Comparison of ENCODE assay signal across 31 cellular contexts in genomic region chr5:1188464-1188863, GRCh38. TPM values are rescaled to one million over a fixed set of nuclear protein-coding genes. Genes with fewer than 3 reads are reported as not detected.
"Had no signal": no experiment of that assay in that cellular context is flagged by ENCODE, and none has a peak within 500 bp of the region (broad histone marks: within the 10 kb centered on the region; RNA-seq: fewer than 3 reads in every experiment).

No MANE protein-coding gene starts in this region.

- FAIRE-seq: astrocyte, colon had no signal

- H3K4me3 ChIP-seq: esophagus muscularis mucosa, gastrocnemius medialis had no signal

- DNase-seq: activated CD4-positive, alpha-beta memory T cell treated with anti-CD3 and anti-CD28 coated beads for 36 hours; activated CD4-positive, alpha-beta T cell treated with anti-CD3 and anti-CD28 coated beads for 36 hours; activated CD4-positive, CD25-positive, alpha-beta regulatory T cell; activated CD4-positive, CD25-positive, alpha-beta regulatory T cell treated with anti-CD3 and anti-CD28 coated beads, Interleukin-2, amount 50 U/mL, for 72 hours; activated CD8-positive, alpha-beta T cell treated with anti-CD3 and anti-CD28 coated beads, Interleukin-2, amount 10 ng/mL, durations not matched to agents 7 days and 5 days; activated effector memory CD4-positive, alpha-beta T cell treated with Interleukin-2 at 50 U/mL for 16 hours; activated gamma-delta T cell treated with Interleukin-2 at 50 U/mL for 16 hours; activated naive CD4-positive, alpha-beta T cell treated with anti-CD3 and anti-CD28 coated beads, Interleukin-2, amount 50 U/mL, for 16 hours; activated naive CD4-positive, alpha-beta T cell treated with Interleukin-2 at 50 U/mL for 16 hours; activated T-cell treated with anti-CD3 and anti-CD28 coated beads, Interleukin-2, amount 50 U/mL, for 4 hours; amniotic stem cell; anterior cingulate cortex; caudate nucleus; cortex of kidney; dermis blood vessel endothelial cell; effector CD4-positive, alpha-beta T cell; effector memory CD8-positive, alpha-beta T cell; erythroblast; foreskin keratinocyte; gastrocnemius medialis; T-helper 2 cell had no signal

- H3K36me3 ChIP-seq: esophagus muscularis mucosa, gastrocnemius medialis had no signal

- ATAC-seq: activated CD4-positive, alpha-beta T cell treated with anti-CD3 and anti-CD28 coated beads for 36 hours; activated CD8-positive, alpha-beta T cell treated with anti-CD3 and anti-CD28 coated beads, Interleukin-2, amount 10 ng/mL, durations not matched to agents 7 days and 5 days; activated T-cell treated with anti-CD3 and anti-CD28 coated beads, Interleukin-2, amount 50 U/mL, for 4 hours; activated T-helper 17 cell treated with anti-CD3 and anti-CD28 coated beads, Interleukin-2, amount 50 U/mL, for 72 hours; effector memory CD8-positive, alpha-beta T cell; foreskin keratinocyte; gastrocnemius medialis had no signal

- H3K27me3 ChIP-seq: foreskin keratinocyte had no signal

- H3K4me1 ChIP-seq: foreskin keratinocyte, gastrocnemius medialis had no signal

- H3K4me1 Mint-ChIP-seq: activated CD4-positive, alpha-beta T cell treated with anti-CD3 and anti-CD28 coated beads for 36 hours; activated CD4-positive, alpha-beta T cell treated with anti-CD3 and anti-CD28 coated beads, Interleukin-2, amount 10 ng/mL, durations not matched to agents 24 days and 14 days; activated T-helper 17 cell treated with anti-CD3 and anti-CD28 coated beads, Interleukin-2, amount 50 U/mL, for 72 hours had no signal

- H3K4me3 Mint-ChIP-seq: activated CD4-positive, alpha-beta memory T cell treated with anti-CD3 and anti-CD28 coated beads for 36 hours; activated CD4-positive, alpha-beta T cell treated with anti-CD3 and anti-CD28 coated beads for 36 hours; activated CD4-positive, alpha-beta T cell treated with anti-CD3 and anti-CD28 coated beads, Interleukin-2, amount 10 ng/mL, durations not matched to agents 24 days and 14 days; activated CD8-positive, alpha-beta T cell treated with anti-CD3 and anti-CD28 coated beads, Interleukin-2, amount 10 ng/mL, durations not matched to agents 7 days and 5 days; activated naive CD8-positive, alpha-beta T cell; activated T-cell treated with anti-CD3 and anti-CD28 coated beads, Interleukin-2, amount 50 U/mL, for 4 hours; activated T-helper 17 cell treated with anti-CD3 and anti-CD28 coated beads, Interleukin-2, amount 50 U/mL, for 72 hours; effector memory CD8-positive, alpha-beta T cell had no signal

- H3K36me3 Mint-ChIP-seq: activated CD4-positive, alpha-beta memory T cell treated with anti-CD3 and anti-CD28 coated beads for 36 hours; activated naive CD8-positive, alpha-beta T cell had no signal

- H3K9me3 ChIP-seq: esophagus muscularis mucosa, gastrocnemius medialis had no signal

- H3K9me3 Mint-ChIP-seq: activated CD4-positive, alpha-beta memory T cell treated with anti-CD3 and anti-CD28 coated beads for 36 hours; activated CD4-positive, alpha-beta T cell treated with anti-CD3 and anti-CD28 coated beads, Interleukin-2, amount 10 ng/mL, durations not matched to agents 24 days and 14 days; activated T-cell treated with anti-CD3 and anti-CD28 coated beads, Interleukin-2, amount 50 U/mL, for 4 hours; activated T-helper 17 cell treated with anti-CD3 and anti-CD28 coated beads, Interleukin-2, amount 50 U/mL, for 72 hours; effector memory CD8-positive, alpha-beta T cell had no signal

- H3K27ac Mint-ChIP-seq: activated CD4-positive, alpha-beta memory T cell treated with anti-CD3 and anti-CD28 coated beads for 36 hours; activated CD4-positive, alpha-beta T cell treated with anti-CD3 and anti-CD28 coated beads for 36 hours; activated CD4-positive, alpha-beta T cell treated with anti-CD3 and anti-CD28 coated beads, Interleukin-2, amount 10 ng/mL, durations not matched to agents 24 days and 14 days; activated CD8-positive, alpha-beta T cell treated with anti-CD3 and anti-CD28 coated beads, Interleukin-2, amount 10 ng/mL, durations not matched to agents 7 days and 5 days; activated naive CD8-positive, alpha-beta T cell; activated T-helper 17 cell treated with anti-CD3 and anti-CD28 coated beads, Interleukin-2, amount 50 U/mL, for 72 hours; effector memory CD8-positive, alpha-beta T cell had no signal

- H3K27ac ChIP-seq: esophagus muscularis mucosa, foreskin keratinocyte, gastrocnemius medialis had no signal

RNA-seq across cellular contexts. Expression of gene SLC6A19, which starts 12.9 kb away (rescaled TPM):
- total RNA-seq: activated CD4-positive, alpha-beta memory T cell treated with anti-CD3 and anti-CD28 coated beads for 36 hours; activated CD4-positive, alpha-beta T cell treated with anti-CD3 and anti-CD28 coated beads for 36 hours; activated CD4-positive, alpha-beta T cell treated with anti-CD3 and anti-CD28 coated beads, Interleukin-2, amount 10 ng/mL, durations not matched to agents 24 days and 14 days; activated CD8-positive, alpha-beta memory T cell treated with anti-CD3 and anti-CD28 coated beads for 36 hours; activated CD8-positive, alpha-beta T cell treated with anti-CD3 and anti-CD28 coated beads, Interleukin-2, amount 10 ng/mL, durations not matched to agents 7 days and 5 days; activated T-helper 17 cell treated with anti-CD3 and anti-CD28 coated beads, Interleukin-2, amount 50 U/mL, for 72 hours; astrocyte; chondrocyte; dermis blood vessel endothelial cell; esophagus muscularis mucosa; foreskin keratinocyte; T-helper 1 cell treated with Interleukin-12 subunit alpha and Interleukin-12 subunit beta and Interleukin-4 antibody, amounts not matched to agents 30 ng/mL and 1 ng/mL, for 36 hours had no signal
- polyA plus RNA-seq: foreskin keratinocyte had no signal

RNA-seq across cellular contexts. Expression of gene SLC6A18, which starts 36.7 kb away (rescaled TPM):
- total RNA-seq: activated CD4-positive, alpha-beta memory T cell treated with anti-CD3 and anti-CD28 coated beads for 36 hours; activated CD4-positive, alpha-beta T cell treated with anti-CD3 and anti-CD28 coated beads for 36 hours; activated CD4-positive, alpha-beta T cell treated with anti-CD3 and anti-CD28 coated beads, Interleukin-2, amount 10 ng/mL, durations not matched to agents 24 days and 14 days; activated CD8-positive, alpha-beta memory T cell treated with anti-CD3 and anti-CD28 coated beads for 36 hours; activated CD8-positive, alpha-beta T cell treated with anti-CD3 and anti-CD28 coated beads, Interleukin-2, amount 10 ng/mL, durations not matched to agents 7 days and 5 days; activated T-cell treated with anti-CD3 and anti-CD28 coated beads, Interleukin-2, amount 50 U/mL, for 4 hours; activated T-helper 17 cell treated with anti-CD3 and anti-CD28 coated beads, Interleukin-2, amount 50 U/mL, for 72 hours; astrocyte; chondrocyte; dermis blood vessel endothelial cell; esophagus muscularis mucosa; foreskin keratinocyte; gastrocnemius medialis; T-helper 1 cell treated with Interleukin-12 subunit alpha and Interleukin-12 subunit beta and Interleukin-4 antibody, amounts not matched to agents 30 ng/mL and 1 ng/mL, for 36 hours had no signal
- polyA plus RNA-seq: adipose tissue, foreskin keratinocyte had no signal
